In genomic region chr11:130945945-130946344, GRCh38 we compare ENCODE assay signal across 14 cellular contexts. TPM values are rescaled to one million over a fixed set of nuclear protein-coding genes. Genes with fewer than 3 reads are reported as not detected.
DNase-seq lines count a peak whose midpoint lies in the region; ATAC-seq and TF ChIP-seq lines count a peak whose summit lies in the region.
"Had no signal": no experiment of that assay in that cellular context is flagged by ENCODE, and none has a peak within 500 bp of the region (broad histone marks: within the 10 kb centered on the region; RNA-seq: fewer than 3 reads in every experiment).

No MANE protein-coding gene starts in this region.

- DNase-seq in GM03348 (ENCODE audit: low spot score): peak; percentile 87
- DNase-seq in astrocyte of the spinal cord (ENCODE audit: low read depth, low spot score): peak; percentile 67
- DNase-seq in heart right ventricle: peak; percentile 26 to 72
- DNase-seq in sciatic nerve (ENCODE audit: low spot score): peak; percentile 66
- no peak for DNase-seq in NCI-H1930 (lab: John Stamatoyannopoulos, UW)
- no peak for DNase-seq in activated CD8-positive, alpha-beta memory T cell treated with anti-CD3 and anti-CD28 coated beads, Interleukin-2, amount 10 ng/mL, durations not matched to agents 7 days and 5 days
- no peak for DNase-seq in C1 segment of cervical spinal cord (lab: John Stamatoyannopoulos, UW)
- DNase-seq in RPMI8226: no peak
- DNase-seq: activated CD4-positive, alpha-beta T cell treated with anti-CD3 and anti-CD28 coated beads for 4 hours; activated naive CD8-positive, alpha-beta T cell treated with anti-CD3 and anti-CD28 coated beads, Interleukin-2, amount 50 U/mL, for 24 hours; DMS53; naive thymus-derived CD4-positive, alpha-beta T cell; NCI-H187; upper lobe of right lung had no signal

- no peaks in the 10 kb centered on the region for H3K36me3 ChIP-seq in heart right ventricle
- H3K36me3 ChIP-seq: upper lobe of right lung had no signal

- WGBS in heart right ventricle, 2 donors: 35 to 42% methylated on average over 7 of the region's 7 CpGs

- H3K36me3 Mint-ChIP-seq in activated CD8-positive, alpha-beta memory T cell treated with anti-CD3 and anti-CD28 coated beads, Interleukin-2, amount 10 ng/mL, durations not matched to agents 7 days and 5 days: no peaks in the 10 kb centered on the region

- H3K4me1 ChIP-seq in heart right ventricle: peaks cover 0 to 31% (median 11%) of the 10 kb centered on the region in 9 donors
- H3K4me1 ChIP-seq: upper lobe of right lung had no signal

- H3K27ac Mint-ChIP-seq in activated CD8-positive, alpha-beta memory T cell treated with anti-CD3 and anti-CD28 coated beads, Interleukin-2, amount 10 ng/mL, durations not matched to agents 7 days and 5 days: no peak overlapping the region
- H3K27ac Mint-ChIP-seq: activated naive CD8-positive, alpha-beta T cell treated with anti-CD3 and anti-CD28 coated beads, Interleukin-2, amount 50 U/mL, for 24 hours; naive thymus-derived CD4-positive, alpha-beta T cell had no signal

- H3K27me3 ChIP-seq in heart right ventricle: no peaks in the 10 kb centered on the region
- H3K27me3 ChIP-seq: upper lobe of right lung had no signal

- CTCF ChIA-PET in activated CD8-positive, alpha-beta memory T cell treated with anti-CD3 and anti-CD28 coated beads, Interleukin-2, amount 10 ng/mL, durations not matched to agents 7 days and 5 days (lab: Charles Lee): no interaction called here

- no peaks in the 10 kb centered on the region for H3K9me3 Mint-ChIP-seq in activated CD8-positive, alpha-beta memory T cell treated with anti-CD3 and anti-CD28 coated beads, Interleukin-2, amount 10 ng/mL, durations not matched to agents 7 days and 5 days (ENCODE audit: low read depth)
- H3K9me3 Mint-ChIP-seq: activated naive CD8-positive, alpha-beta T cell treated with anti-CD3 and anti-CD28 coated beads, Interleukin-2, amount 50 U/mL, for 24 hours had no signal

- H3K4me3 ChIP-seq in astrocyte of the spinal cord (ENCODE audit: low read depth, low read length) (no peak overlapping the region), heart right ventricle (no peak overlapping the region)
- H3K4me3 ChIP-seq: upper lobe of right lung had no signal

- TF ChIP-seq CTCF in astrocyte of the spinal cord (IDR thresholded peaks at IDR 0.05; ENCODE audit: low read depth, low read length) (no peak), heart right ventricle (IDR thresholded peaks at IDR 0.05) (no peak)

- in situ Hi-C loops in astrocyte of the spinal cord (cut with HindIII; ENCODE audit: low sequenced_read_pairs): no loop called here

- H3K9me3 ChIP-seq in heart right ventricle: no peaks in the 10 kb centered on the region
- H3K9me3 ChIP-seq: upper lobe of right lung had no signal

- ATAC-seq in heart right ventricle (peak; percentile 81 to 99 (median 97)), sciatic nerve (peak; percentile 70)
- no peak for ATAC-seq in activated CD8-positive, alpha-beta memory T cell treated with anti-CD3 and anti-CD28 coated beads, Interleukin-2, amount 10 ng/mL, durations not matched to agents 7 days and 5 days
- ATAC-seq: activated naive CD8-positive, alpha-beta T cell treated with anti-CD3 and anti-CD28 coated beads, Interleukin-2, amount 50 U/mL, for 24 hours; naive thymus-derived CD4-positive, alpha-beta T cell; upper lobe of right lung had no signal

- H3K27ac ChIP-seq in heart right ventricle: peak overlapping the region in 3 of 10 donors; percentile 30 to 66 (median 51)
- H3K27ac ChIP-seq: upper lobe of right lung had no signal

- peaks cover 2% of the 10 kb centered on the region for H3K27me3 Mint-ChIP-seq in activated CD8-positive, alpha-beta memory T cell treated with anti-CD3 and anti-CD28 coated beads, Interleukin-2, amount 10 ng/mL, durations not matched to agents 7 days and 5 days

- peaks cover 8% of the 10 kb centered on the region for H3K4me1 Mint-ChIP-seq in activated CD8-positive, alpha-beta memory T cell treated with anti-CD3 and anti-CD28 coated beads, Interleukin-2, amount 10 ng/mL, durations not matched to agents 7 days and 5 days

- H3K4me3 Mint-ChIP-seq in activated CD8-positive, alpha-beta memory T cell treated with anti-CD3 and anti-CD28 coated beads, Interleukin-2, amount 10 ng/mL, durations not matched to agents 7 days and 5 days: no peak overlapping the region
- H3K4me3 Mint-ChIP-seq: activated naive CD8-positive, alpha-beta T cell treated with anti-CD3 and anti-CD28 coated beads, Interleukin-2, amount 50 U/mL, for 24 hours; naive thymus-derived CD4-positive, alpha-beta T cell had no signal

- intact Hi-C loops in heart right ventricle (cut with DNase I): no loop called here
- intact Hi-C loops in sciatic nerve (cut with DNase I): no loop called here

RNA-seq across cellular contexts. Expression of gene SNX19, which starts 29.7 kb away (rescaled TPM):
- total RNA-seq in heart right ventricle (10 to 100 TPM; 37.1 to 60.9 (median 54.5) TPM), sciatic nerve (50.7 TPM)
- polyA plus RNA-seq in heart right ventricle: 10 to 100 TPM; 10.4 to 16.2 TPM
- 10 to 100 TPM; 41.5 to 43.4 TPM for total RNA-seq in activated CD8-positive, alpha-beta memory T cell treated with anti-CD3 and anti-CD28 coated beads, Interleukin-2, amount 10 ng/mL, durations not matched to agents 7 days and 5 days

Comparison
In these comparisons a context has a peak if more than half of its experiments do, and no peak if none do; other contexts are left out.
1. DNase-seq: peak in GM03348 (single experiment), astrocyte of the spinal cord (single experiment), heart right ventricle (2 of 2) and sciatic nerve (single experiment); none in NCI-H1930 (0 of 2), activated CD8-positive, alpha-beta memory T cell treated with anti-CD3 and anti-CD28 coated beads, Interleukin-2, amount 10 ng/mL, durations not matched to agents 7 days and 5 days (single experiment), C1 segment of cervical spinal cord (0 of 14) and RPMI8226 (single experiment).